1 cellular context compared by ENCODE assay signal in the genomic region with DNA sequence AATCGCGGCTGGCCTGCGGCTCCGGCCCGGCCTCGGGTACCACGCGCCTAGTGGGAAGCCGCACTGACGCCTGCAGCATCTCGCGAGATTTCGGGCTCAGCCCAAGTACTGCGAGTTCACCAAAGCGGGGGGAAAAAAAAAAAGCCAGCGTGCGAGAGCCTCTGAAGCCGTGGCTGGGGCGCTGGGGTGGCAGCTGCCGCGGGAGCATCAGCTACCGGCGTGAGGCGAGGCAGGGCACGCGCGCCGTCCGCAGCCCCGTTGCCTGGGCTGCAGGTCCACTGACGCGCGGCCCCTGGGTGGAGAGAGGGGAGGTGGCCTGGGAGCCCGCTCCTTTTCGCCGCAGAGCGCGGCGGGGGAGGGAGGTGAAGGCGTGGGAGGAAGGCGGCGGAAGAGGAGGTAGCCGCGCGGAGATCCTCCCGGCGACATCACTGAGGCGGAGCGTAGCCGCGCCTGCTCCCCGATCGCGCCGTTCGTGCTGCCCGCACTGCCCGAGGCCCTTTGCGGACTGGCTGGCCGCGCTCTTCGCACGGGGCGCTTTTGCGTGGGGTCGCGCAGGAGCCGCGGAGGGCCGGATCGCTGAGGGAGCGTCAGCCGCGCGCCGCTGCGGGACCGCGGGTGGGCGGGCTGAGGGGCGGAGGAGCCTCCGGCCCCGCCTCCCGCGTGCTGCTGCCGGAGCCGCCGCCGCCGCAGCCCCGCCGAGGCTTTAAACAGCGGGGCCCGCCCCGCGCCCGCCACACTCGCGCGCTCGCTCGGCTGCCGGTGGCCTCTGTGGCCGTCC.
TF ChIP-seq lines count a peak whose summit lies in the region.

A gene (plus strand): TSS at position 734 of the 778 bp plus-strand sequence. CDS start 189 bp downstream, outside the sequence.

TF ChIP-seq in HepG2, 621 proteins besides CTCF, POLR2A, EP300 and RAD21 (continued from another document):
- TF ChIP-seq, protein P1, sequence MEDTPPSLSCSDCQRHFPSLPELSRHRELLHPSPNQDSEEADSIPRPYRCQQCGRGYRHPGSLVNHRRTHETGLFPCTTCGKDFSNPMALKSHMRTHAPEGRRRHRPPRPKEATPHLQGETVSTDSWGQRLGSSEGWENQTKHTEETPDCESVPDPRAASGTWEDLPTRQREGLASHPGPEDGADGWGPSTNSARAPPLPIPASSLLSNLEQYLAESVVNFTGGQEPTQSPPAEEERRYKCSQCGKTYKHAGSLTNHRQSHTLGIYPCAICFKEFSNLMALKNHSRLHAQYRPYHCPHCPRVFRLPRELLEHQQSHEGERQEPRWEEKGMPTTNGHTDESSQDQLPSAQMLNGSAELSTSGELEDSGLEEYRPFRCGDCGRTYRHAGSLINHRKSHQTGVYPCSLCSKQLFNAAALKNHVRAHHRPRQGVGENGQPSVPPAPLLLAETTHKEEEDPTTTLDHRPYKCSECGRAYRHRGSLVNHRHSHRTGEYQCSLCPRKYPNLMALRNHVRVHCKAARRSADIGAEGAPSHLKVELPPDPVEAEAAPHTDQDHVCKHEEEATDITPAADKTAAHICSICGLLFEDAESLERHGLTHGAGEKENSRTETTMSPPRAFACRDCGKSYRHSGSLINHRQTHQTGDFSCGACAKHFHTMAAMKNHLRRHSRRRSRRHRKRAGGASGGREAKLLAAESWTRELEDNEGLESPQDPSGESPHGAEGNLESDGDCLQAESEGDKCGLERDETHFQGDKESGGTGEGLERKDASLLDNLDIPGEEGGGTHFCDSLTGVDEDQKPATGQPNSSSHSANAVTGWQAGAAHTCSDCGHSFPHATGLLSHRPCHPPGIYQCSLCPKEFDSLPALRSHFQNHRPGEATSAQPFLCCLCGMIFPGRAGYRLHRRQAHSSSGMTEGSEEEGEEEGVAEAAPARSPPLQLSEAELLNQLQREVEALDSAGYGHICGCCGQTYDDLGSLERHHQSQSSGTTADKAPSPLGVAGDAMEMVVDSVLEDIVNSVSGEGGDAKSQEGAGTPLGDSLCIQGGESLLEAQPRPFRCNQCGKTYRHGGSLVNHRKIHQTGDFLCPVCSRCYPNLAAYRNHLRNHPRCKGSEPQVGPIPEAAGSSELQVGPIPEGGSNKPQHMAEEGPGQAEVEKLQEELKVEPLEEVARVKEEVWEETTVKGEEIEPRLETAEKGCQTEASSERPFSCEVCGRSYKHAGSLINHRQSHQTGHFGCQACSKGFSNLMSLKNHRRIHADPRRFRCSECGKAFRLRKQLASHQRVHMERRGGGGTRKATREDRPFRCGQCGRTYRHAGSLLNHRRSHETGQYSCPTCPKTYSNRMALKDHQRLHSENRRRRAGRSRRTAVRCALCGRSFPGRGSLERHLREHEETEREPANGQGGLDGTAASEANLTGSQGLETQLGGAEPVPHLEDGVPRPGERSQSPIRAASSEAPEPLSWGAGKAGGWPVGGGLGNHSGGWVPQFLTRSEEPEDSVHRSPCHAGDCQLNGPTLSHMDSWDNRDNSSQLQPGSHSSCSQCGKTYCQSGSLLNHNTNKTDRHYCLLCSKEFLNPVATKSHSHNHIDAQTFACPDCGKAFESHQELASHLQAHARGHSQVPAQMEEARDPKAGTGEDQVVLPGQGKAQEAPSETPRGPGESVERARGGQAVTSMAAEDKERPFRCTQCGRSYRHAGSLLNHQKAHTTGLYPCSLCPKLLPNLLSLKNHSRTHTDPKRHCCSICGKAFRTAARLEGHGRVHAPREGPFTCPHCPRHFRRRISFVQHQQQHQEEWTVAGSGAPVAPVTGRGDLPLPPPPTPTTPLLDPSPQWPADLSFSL (CRISPR knock-in tag; IDR thresholded peaks at IDR 0.05): no peak
- TF ChIP-seq, protein P2, sequence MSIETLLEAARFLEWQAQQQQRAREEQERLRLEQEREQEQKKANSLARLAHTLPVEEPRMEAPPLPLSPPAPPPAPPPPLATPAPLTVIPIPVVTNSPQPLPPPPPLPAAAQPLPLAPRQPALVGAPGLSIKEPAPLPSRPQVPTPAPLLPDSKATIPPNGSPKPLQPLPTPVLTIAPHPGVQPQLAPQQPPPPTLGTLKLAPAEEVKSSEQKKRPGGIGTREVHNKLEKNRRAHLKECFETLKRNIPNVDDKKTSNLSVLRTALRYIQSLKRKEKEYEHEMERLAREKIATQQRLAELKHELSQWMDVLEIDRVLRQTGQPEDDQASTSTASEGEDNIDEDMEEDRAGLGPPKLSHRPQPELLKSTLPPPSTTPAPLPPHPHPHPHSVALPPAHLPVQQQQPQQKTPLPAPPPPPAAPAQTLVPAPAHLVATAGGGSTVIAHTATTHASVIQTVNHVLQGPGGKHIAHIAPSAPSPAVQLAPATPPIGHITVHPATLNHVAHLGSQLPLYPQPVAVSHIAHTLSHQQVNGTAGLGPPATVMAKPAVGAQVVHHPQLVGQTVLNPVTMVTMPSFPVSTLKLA (IDR thresholded peaks at IDR 0.05): no peak
- TF ChIP-seq CREM (IDR thresholded peaks at IDR 0.05) (no peak), CREM (CRISPR knock-in tag; IDR thresholded peaks at IDR 0.05) (no peak), SNAPC2 (CRISPR knock-in tag; IDR thresholded peaks at IDR 0.05) (no peak), RXRA (CRISPR knock-in tag; IDR thresholded peaks at IDR 0.05) (no peak; the same call in 1 of the 2 replicates), MAFF (IDR thresholded peaks at IDR 0.05; ENCODE audit: low read depth, low read length) (no peak), MAF1 (CRISPR knock-in tag; IDR thresholded peaks at IDR 0.05; ENCODE audit: borderline replicate concordance) (no peak), ZSCAN30 (CRISPR knock-in tag; IDR thresholded peaks at IDR 0.05) (no peak), ZNF788 (CRISPR knock-in tag; IDR thresholded peaks at IDR 0.05; ENCODE audit: borderline replicate concordance) (no peak), JUN (CRISPR knock-in tag; IDR thresholded peaks at IDR 0.05) (no peak), MLLT10 (CRISPR knock-in tag; IDR thresholded peaks at IDR 0.05) (no peak), TP53 (CRISPR knock-in tag; conservative IDR thresholded peaks at IDR 0.05) (0 out of 2 replicates have a peak, but pooled peaks have one; percentile 25), ARNTL (CRISPR knock-in tag; IDR thresholded peaks at IDR 0.05) (no peak), SOX13 (IDR thresholded peaks at IDR 0.05) (no peak), SOX13 (CRISPR knock-in tag; conservative IDR thresholded peaks at IDR 0.05 in 1 of 2, IDR thresholded peaks at IDR 0.05 in 1 of 2) (no peak), ZNF510 (CRISPR knock-in tag; IDR thresholded peaks at IDR 0.05; ENCODE audit: low read depth) (no peak; the same call in 1 of the 2 replicates), ZNF766 (CRISPR knock-in tag; IDR thresholded peaks at IDR 0.05; ENCODE audit: borderline replicate concordance) (peak; percentile 39; the same call in 1 of the 2 replicates), NFIB (CRISPR knock-in tag; IDR thresholded peaks at IDR 0.05; ENCODE audit: borderline replicate concordance) (no peak)
- TF ChIP-seq, protein P3, sequence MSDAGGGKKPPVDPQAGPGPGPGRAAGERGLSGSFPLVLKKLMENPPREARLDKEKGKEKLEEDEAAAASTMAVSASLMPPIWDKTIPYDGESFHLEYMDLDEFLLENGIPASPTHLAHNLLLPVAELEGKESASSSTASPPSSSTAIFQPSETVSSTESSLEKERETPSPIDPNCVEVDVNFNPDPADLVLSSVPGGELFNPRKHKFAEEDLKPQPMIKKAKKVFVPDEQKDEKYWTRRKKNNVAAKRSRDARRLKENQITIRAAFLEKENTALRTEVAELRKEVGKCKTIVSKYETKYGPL (CRISPR knock-in tag; IDR thresholded peaks at IDR 0.05): no peak
- TF ChIP-seq, protein P4, sequence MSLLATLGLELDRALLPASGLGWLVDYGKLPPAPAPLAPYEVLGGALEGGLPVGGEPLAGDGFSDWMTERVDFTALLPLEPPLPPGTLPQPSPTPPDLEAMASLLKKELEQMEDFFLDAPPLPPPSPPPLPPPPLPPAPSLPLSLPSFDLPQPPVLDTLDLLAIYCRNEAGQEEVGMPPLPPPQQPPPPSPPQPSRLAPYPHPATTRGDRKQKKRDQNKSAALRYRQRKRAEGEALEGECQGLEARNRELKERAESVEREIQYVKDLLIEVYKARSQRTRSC (CRISPR knock-in tag; IDR thresholded peaks at IDR 0.05; ENCODE audit: low read depth): no peak; the same call in 1 of the 2 replicates
- TF ChIP-seq, protein P5, sequence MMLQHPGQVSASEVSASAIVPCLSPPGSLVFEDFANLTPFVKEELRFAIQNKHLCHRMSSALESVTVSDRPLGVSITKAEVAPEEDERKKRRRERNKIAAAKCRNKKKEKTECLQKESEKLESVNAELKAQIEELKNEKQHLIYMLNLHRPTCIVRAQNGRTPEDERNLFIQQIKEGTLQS (CRISPR knock-in tag; IDR thresholded peaks at IDR 0.05): no peak
- TF ChIP-seq, protein P6, sequence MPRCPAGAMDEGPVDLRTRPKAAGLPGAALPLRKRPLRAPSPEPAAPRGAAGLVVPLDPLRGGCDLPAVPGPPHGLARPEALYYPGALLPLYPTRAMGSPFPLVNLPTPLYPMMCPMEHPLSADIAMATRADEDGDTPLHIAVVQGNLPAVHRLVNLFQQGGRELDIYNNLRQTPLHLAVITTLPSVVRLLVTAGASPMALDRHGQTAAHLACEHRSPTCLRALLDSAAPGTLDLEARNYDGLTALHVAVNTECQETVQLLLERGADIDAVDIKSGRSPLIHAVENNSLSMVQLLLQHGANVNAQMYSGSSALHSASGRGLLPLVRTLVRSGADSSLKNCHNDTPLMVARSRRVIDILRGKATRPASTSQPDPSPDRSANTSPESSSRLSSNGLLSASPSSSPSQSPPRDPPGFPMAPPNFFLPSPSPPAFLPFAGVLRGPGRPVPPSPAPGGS (CRISPR knock-in tag; IDR thresholded peaks at IDR 0.05): no peak
- TF ChIP-seq, protein P7, sequence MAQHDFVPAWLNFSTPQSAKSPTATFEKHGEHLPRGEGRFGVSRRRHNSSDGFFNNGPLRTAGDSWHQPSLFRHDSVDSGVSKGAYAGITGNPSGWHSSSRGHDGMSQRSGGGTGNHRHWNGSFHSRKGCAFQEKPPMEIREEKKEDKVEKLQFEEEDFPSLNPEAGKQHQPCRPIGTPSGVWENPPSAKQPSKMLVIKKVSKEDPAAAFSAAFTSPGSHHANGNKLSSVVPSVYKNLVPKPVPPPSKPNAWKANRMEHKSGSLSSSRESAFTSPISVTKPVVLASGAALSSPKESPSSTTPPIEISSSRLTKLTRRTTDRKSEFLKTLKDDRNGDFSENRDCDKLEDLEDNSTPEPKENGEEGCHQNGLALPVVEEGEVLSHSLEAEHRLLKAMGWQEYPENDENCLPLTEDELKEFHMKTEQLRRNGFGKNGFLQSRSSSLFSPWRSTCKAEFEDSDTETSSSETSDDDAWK (CRISPR knock-in tag; IDR thresholded peaks at IDR 0.05): no peak
- TF ChIP-seq, protein P8, sequence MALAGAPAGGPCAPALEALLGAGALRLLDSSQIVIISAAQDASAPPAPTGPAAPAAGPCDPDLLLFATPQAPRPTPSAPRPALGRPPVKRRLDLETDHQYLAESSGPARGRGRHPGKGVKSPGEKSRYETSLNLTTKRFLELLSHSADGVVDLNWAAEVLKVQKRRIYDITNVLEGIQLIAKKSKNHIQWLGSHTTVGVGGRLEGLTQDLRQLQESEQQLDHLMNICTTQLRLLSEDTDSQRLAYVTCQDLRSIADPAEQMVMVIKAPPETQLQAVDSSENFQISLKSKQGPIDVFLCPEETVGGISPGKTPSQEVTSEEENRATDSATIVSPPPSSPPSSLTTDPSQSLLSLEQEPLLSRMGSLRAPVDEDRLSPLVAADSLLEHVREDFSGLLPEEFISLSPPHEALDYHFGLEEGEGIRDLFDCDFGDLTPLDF (CRISPR knock-in tag; IDR thresholded peaks at IDR 0.05): no peak
- TF ChIP-seq, protein P9, sequence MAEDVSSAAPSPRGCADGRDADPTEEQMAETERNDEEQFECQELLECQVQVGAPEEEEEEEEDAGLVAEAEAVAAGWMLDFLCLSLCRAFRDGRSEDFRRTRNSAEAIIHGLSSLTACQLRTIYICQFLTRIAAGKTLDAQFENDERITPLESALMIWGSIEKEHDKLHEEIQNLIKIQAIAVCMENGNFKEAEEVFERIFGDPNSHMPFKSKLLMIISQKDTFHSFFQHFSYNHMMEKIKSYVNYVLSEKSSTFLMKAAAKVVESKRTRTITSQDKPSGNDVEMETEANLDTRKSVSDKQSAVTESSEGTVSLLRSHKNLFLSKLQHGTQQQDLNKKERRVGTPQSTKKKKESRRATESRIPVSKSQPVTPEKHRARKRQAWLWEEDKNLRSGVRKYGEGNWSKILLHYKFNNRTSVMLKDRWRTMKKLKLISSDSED (CRISPR knock-in tag; IDR thresholded peaks at IDR 0.05): no peak
